In the genomic region with DNA sequence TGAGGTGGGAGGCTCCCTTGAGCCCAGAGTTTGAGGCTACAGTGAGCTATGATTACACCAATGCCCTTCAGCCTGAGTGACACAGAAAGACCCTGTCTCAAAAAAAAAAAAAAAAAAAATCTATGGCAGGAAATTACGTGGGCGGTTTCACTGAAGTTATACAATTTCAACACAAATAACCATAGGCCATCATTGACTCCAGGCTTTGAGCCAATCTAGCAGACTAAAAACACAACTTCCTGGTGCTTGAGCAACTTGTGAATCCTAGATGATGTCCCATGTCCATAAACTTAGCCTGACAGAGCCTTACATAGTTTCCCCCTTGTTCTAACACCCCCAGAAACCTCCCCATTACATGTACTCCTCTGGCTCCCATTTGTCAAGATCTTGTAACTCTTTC, we compare ENCODE assay signal across 27 cellular contexts.
"Had no signal": no experiment of that assay in that cellular context is flagged by ENCODE, and none has a peak within 500 bp of the region (broad histone marks: within the 10 kb centered on the region; RNA-seq: fewer than 3 reads in every experiment).

No MANE protein-coding gene starts in this region.

- H3K4me3 ChIP-seq: heart left ventricle, lower lobe of right lung, neural progenitor cell, psoas muscle, right atrium auricular region, skin epidermis, suprapubic skin, thoracic aorta, tibial artery, upper lobe of right lung had no signal

- DNase-seq: heart left ventricle; hypothalamus; immature natural killer cell; kidney; left ventricle myocardium superior; lower lobe of right lung; mammary epithelial cell; mesenchymal stem cell; naive B cell; natural killer cell; nephron progenitor cell; occipital lobe; psoas muscle; stimulated activated CD4-positive, alpha-beta T cell treated with anti-CD3 and anti-CD28 coated beads, Interleukin-4, amount 100 ng/mL, for 24 hours; stimulated activated naive CD4-positive, alpha-beta T cell; tibial artery; trophoblast cell; upper lobe of right lung had no signal

- H3K36me3 ChIP-seq: heart left ventricle, lower lobe of right lung, neural progenitor cell, neutrophil, right atrium auricular region, suprapubic skin, thoracic aorta, tibial artery, upper lobe of right lung had no signal

- H3K9me3 ChIP-seq: lower lobe of right lung, neutrophil, psoas muscle, suprapubic skin, thoracic aorta, upper lobe of right lung had no signal

- H3K27ac ChIP-seq: heart left ventricle, lower lobe of right lung, neural progenitor cell, neutrophil, parathyroid adenoma, psoas muscle, right atrium auricular region, skin epidermis, suprapubic skin, thoracic aorta, tibial artery, upper lobe of right lung had no signal

- H3K27me3 ChIP-seq: heart left ventricle, neural progenitor cell, neutrophil, right atrium auricular region, suprapubic skin, tibial artery, upper lobe of right lung had no signal

- ATAC-seq: heart left ventricle; left ventricle myocardium superior; lower lobe of right lung; natural killer cell; psoas muscle; sciatic nerve; stimulated activated effector memory CD8-positive, alpha-beta T cell treated with anti-CD3 and anti-CD28 coated beads, Interleukin-12 subunit alpha, Interleukin-12 subunit beta, amount 100 ng/mL, for 72 hours; upper lobe of right lung had no signal

- H3K4me1 ChIP-seq: heart left ventricle, lower lobe of right lung, neural progenitor cell, parathyroid adenoma, psoas muscle, right atrium auricular region, suprapubic skin, tibial artery, upper lobe of right lung had no signal
